In the genomic region with DNA sequence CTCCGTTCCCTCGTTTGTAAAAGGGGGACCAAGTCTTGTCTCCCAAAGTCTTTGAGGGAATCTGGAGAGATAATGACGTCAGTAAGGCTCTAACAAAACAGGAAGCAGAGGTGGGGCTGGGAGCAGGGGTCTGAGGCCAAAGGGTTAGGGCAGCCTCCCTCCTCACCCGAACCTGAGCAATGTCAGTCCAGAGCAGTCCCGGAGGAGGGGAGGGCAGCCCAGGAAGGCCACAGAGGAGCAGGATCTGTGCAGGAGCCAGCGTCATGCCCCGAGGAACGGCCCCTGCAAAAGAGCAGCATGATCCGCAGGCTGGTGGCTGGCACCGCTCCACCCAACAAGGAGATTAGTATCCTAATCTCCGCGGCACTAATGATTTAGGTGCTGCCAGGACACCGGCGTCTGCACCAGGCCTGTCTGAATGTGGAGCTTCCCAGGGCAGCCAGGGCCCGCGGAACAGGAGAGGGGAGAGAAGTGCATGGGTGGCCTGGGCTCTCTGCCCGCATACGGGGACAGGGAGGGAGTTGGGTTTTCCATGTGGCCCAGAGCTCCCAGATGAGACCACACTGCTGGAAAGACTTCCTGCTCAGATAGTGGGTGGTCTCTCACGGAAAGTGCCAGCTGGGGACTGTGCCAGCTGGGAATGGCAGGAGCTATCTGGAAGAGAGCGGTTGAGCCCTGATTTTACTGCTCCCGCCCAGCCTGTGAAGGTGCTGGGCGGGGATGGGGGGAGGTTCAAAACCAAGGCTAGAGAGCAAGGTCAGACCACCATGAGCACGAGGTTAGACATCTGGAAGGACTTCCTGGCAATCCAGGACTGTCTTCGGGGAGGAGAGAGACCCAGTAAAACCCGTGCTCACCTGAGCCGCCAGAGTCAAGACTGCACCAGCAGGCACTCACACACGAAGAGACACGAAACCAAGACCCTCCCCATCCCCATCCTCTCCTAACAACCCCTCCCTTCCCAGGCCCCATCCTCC, we compare ENCODE assay signal across 1 cellular context.
TF ChIP-seq lines count a peak whose summit lies in the region.

No MANE protein-coding gene starts in this region.

TF ChIP-seq in HEK293, 187 proteins besides CTCF, POLR2A, EP300 and RAD21 (continued from another document):
- TF ChIP-seq, protein P1, sequence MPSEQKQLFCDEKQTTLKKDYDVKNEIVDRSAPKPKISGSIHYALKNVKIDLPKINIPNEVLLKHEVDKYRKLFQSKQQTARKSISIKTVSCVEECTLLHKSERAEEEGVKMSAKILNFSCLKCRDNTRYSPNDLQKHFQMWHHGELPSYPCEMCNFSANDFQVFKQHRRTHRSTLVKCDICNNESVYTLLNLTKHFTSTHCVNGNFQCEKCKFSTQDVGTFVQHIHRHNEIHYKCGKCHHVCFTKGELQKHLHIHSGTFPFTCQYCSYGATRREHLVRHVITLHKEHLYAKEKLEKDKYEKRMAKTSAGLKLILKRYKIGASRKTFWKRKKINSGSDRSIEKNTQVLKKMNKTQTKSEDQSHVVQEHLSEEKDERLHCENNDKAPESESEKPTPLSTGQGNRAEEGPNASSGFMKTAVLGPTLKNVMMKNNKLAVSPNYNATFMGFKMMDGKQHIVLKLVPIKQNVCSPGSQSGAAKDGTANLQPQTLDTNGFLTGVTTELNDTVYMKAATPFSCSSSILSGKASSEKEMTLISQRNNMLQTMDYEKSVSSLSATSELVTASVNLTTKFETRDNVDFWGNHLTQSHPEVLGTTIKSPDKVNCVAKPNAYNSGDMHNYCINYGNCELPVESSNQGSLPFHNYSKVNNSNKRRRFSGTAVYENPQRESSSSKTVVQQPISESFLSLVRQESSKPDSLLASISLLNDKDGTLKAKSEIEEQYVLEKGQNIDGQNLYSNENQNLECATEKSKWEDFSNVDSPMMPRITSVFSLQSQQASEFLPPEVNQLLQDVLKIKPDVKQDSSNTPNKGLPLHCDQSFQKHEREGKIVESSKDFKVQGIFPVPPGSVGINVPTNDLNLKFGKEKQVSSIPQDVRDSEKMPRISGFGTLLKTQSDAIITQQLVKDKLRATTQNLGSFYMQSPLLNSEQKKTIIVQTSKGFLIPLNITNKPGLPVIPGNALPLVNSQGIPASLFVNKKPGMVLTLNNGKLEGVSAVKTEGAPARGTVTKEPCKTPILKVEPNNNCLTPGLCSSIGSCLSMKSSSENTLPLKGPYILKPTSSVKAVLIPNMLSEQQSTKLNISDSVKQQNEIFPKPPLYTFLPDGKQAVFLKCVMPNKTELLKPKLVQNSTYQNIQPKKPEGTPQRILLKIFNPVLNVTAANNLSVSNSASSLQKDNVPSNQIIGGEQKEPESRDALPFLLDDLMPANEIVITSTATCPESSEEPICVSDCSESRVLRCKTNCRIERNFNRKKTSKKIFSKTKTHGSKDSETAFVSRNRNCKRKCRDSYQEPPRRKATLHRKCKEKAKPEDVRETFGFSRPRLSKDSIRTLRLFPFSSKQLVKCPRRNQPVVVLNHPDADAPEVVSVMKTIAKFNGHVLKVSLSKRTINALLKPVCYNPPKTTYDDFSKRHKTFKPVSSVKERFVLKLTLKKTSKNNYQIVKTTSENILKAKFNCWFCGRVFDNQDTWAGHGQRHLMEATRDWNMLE (tag by site-specific recombination; conservative IDR thresholded peaks at IDR 0.05; ENCODE audit: low read depth), result no peak
